In genomic region chr15:61092387-61093157, GRCh38 we compare ENCODE assay signal across 19 cellular contexts.
DNase-seq lines count a peak whose midpoint lies in the region; ATAC-seq and TF ChIP-seq lines count a peak whose summit lies in the region.
"Had no signal": no experiment of that assay in that cellular context is flagged by ENCODE, and none has a peak within 500 bp of the region (broad histone marks: within the 10 kb centered on the region; RNA-seq: fewer than 3 reads in every experiment).

No MANE protein-coding gene starts in this region.

- no peaks in the 10 kb centered on the region for H3K36me3 Mint-ChIP-seq in activated CD4-positive, alpha-beta T cell treated with anti-CD3 and anti-CD28 coated beads for 36 hours (ENCODE audit: low read depth)
- no peaks in the 10 kb centered on the region for H3K36me3 Mint-ChIP-seq in naive thymus-derived CD8-positive, alpha-beta T cell
- H3K36me3 Mint-ChIP-seq: CD8-positive, alpha-beta T cell had no signal

- no peaks in the 10 kb centered on the region for H3K4me1 Mint-ChIP-seq in activated CD4-positive, alpha-beta T cell treated with anti-CD3 and anti-CD28 coated beads for 36 hours
- H3K4me1 Mint-ChIP-seq in naive thymus-derived CD8-positive, alpha-beta T cell = no peaks in the 10 kb centered on the region

- peak overlapping the region; percentile 37 for H3K4me2 ChIP-seq in OCI-LY3 (ENCODE audit: low read length)
- H3K4me2 ChIP-seq: KMS-11 had no signal

- peaks cover 35% of the 10 kb centered on the region for H3K4me1 ChIP-seq in OCI-LY3 (ENCODE audit: low read length)
- H3K4me1 ChIP-seq: SJCRH30 had no signal

- no peak for TF ChIP-seq CTCF in OCI-LY3 (IDR thresholded peaks at IDR 0.05; ENCODE audit: low read depth, low read length)

- H3K9me3 Mint-ChIP-seq in activated CD4-positive, alpha-beta T cell treated with anti-CD3 and anti-CD28 coated beads for 36 hours (ENCODE audit: low read depth) = no peaks in the 10 kb centered on the region
- no peaks in the 10 kb centered on the region for H3K9me3 Mint-ChIP-seq in naive thymus-derived CD8-positive, alpha-beta T cell
- H3K9me3 Mint-ChIP-seq: CD8-positive, alpha-beta T cell; T-helper 1 cell treated with Interleukin-12 subunit alpha and Interleukin-12 subunit beta and Interleukin-4 antibody, amounts not matched to agents 30 μg/mL and 1 μg/mL, for 36 hours had no signal

- no peaks in the 10 kb centered on the region for H3K36me3 ChIP-seq in OCI-LY3 (replicated peaks; ENCODE audit: low read depth, low read length)
- H3K36me3 ChIP-seq: SJCRH30 had no signal

- POLR2A ChIA-PET in activated CD4-positive, alpha-beta T cell treated with anti-CD3 and anti-CD28 coated beads for 36 hours (lab: Charles Lee) = no interaction called here
- POLR2A ChIA-PET in naive thymus-derived CD8-positive, alpha-beta T cell (lab: Charles Lee) = no interaction called here

- no peaks in the 10 kb centered on the region for H3K9me3 ChIP-seq in OCI-LY3 (ENCODE audit: insufficient read depth, low read length)
- H3K9me3 ChIP-seq: SJCRH30 had no signal

- H3K27ac ChIP-seq in OCI-LY3 (ENCODE audit: low read length) = peak overlapping the region; percentile 26; the same call in 1 of the 2 replicates
- H3K27ac ChIP-seq: KMS-11, SJCRH30 had no signal

- H3K27me3 ChIP-seq in OCI-LY3 (ENCODE audit: low read depth, low read length) = 0 out of 2 replicates have a peak, but pooled peaks cover 3% of the 10 kb centered on the region
- H3K27me3 ChIP-seq: SJCRH30 had no signal

- H3K79me2 ChIP-seq in OCI-LY3 (ENCODE audit: low read length) = no peaks in the 10 kb centered on the region

- CTCF ChIA-PET in activated CD4-positive, alpha-beta T cell treated with anti-CD3 and anti-CD28 coated beads for 36 hours (lab: Charles Lee) = no interaction called here

- H2AFZ ChIP-seq in OCI-LY3 (ENCODE audit: low read depth, low read length) = peak overlapping the region; percentile 1; the same call in 1 of the 2 replicates

- intact Hi-C loops in activated CD4-positive, alpha-beta T cell treated with anti-CD3 and anti-CD28 coated beads for 36 hours (cut with DNase I, micrococcal nuclease) = no loop called here

- H3K9ac ChIP-seq in OCI-LY3 (ENCODE audit: low read length) = no peak overlapping the region
- H3K9ac ChIP-seq: KMS-11 had no signal

- H3K4me3 Mint-ChIP-seq in activated CD4-positive, alpha-beta T cell treated with anti-CD3 and anti-CD28 coated beads for 36 hours = no peak overlapping the region
- no peak overlapping the region for H3K4me3 Mint-ChIP-seq in naive thymus-derived CD8-positive, alpha-beta T cell
- H3K4me3 Mint-ChIP-seq: CD8-positive, alpha-beta T cell; T-helper 1 cell treated with Interleukin-12 subunit alpha and Interleukin-12 subunit beta and Interleukin-4 antibody, amounts not matched to agents 30 μg/mL and 1 μg/mL, for 36 hours had no signal

- no peak overlapping the region for H3K4me3 ChIP-seq in OCI-LY3 (ENCODE audit: low read length)
- H3K4me3 ChIP-seq: SJCRH30 had no signal

- H3K27ac Mint-ChIP-seq in activated CD4-positive, alpha-beta T cell treated with anti-CD3 and anti-CD28 coated beads for 36 hours = no peak overlapping the region
- H3K27ac Mint-ChIP-seq in naive thymus-derived CD8-positive, alpha-beta T cell = no peak overlapping the region
- H3K27ac Mint-ChIP-seq: CD8-positive, alpha-beta T cell; T-helper 1 cell treated with Interleukin-12 subunit alpha and Interleukin-12 subunit beta and Interleukin-4 antibody, amounts not matched to agents 30 μg/mL and 1 μg/mL, for 36 hours had no signal

- DNase-seq in DMS53 (lab: John Stamatoyannopoulos, UW) (peak; percentile 60), fibroblast of peridontal ligament (ENCODE audit: extremely low read depth) (peak; percentile 45)
- no peak for DNase-seq in activated CD4-positive, alpha-beta T cell treated with anti-CD3 and anti-CD28 coated beads for 36 hours
- DNase-seq in naive thymus-derived CD8-positive, alpha-beta T cell = no peak
- DNase-seq: C1 segment of cervical spinal cord; CD8-positive, alpha-beta T cell; GDM1; IMR-90; NCI-H1105 treated with DMSO at 0.1 percent for 48 hours; NCI-H2081; NCI-H446 treated with DMSO at 0.1 percent for 48 hours; NCI-H69; NK-92 treated with Interleukin-12 subunit alpha and Interleukin-12 subunit beta, amount 100 ng/mL, for 24 hours; SJCRH30 had no signal

- no peaks in the 10 kb centered on the region for H4K20me1 ChIP-seq in OCI-LY3 (ENCODE audit: insufficient read depth, low read length)

- no peak for ATAC-seq in activated CD4-positive, alpha-beta T cell treated with anti-CD3 and anti-CD28 coated beads for 36 hours
- no peak for ATAC-seq in GM19455 (IDR thresholded peaks at IDR 0.05; ENCODE audit: unreplicated experiment)
- no peak for ATAC-seq in naive thymus-derived CD8-positive, alpha-beta T cell
- no peak for ATAC-seq in HG02870 (IDR thresholded peaks at IDR 0.05; ENCODE audit: unreplicated experiment)
- ATAC-seq: CD8-positive, alpha-beta T cell had no signal

- peaks cover 15% of the 10 kb centered on the region for H3K27me3 Mint-ChIP-seq in activated CD4-positive, alpha-beta T cell treated with anti-CD3 and anti-CD28 coated beads for 36 hours
- H3K27me3 Mint-ChIP-seq in naive thymus-derived CD8-positive, alpha-beta T cell = peaks cover 2 to 38% (median 14%) of the 10 kb centered on the region in 5 donors

Comparison
In these comparisons a context has a peak if more than half of its experiments do, and no peak if none do; other contexts are left out.
1. DNase-seq: peak in DMS53 (single experiment) and fibroblast of peridontal ligament (single experiment); none in activated CD4-positive, alpha-beta T cell treated with anti-CD3 and anti-CD28 coated beads for 36 hours (single experiment) and naive thymus-derived CD8-positive, alpha-beta T cell (0 of 10).